ENCODE assay signal across 1 cellular context in the genomic region with DNA sequence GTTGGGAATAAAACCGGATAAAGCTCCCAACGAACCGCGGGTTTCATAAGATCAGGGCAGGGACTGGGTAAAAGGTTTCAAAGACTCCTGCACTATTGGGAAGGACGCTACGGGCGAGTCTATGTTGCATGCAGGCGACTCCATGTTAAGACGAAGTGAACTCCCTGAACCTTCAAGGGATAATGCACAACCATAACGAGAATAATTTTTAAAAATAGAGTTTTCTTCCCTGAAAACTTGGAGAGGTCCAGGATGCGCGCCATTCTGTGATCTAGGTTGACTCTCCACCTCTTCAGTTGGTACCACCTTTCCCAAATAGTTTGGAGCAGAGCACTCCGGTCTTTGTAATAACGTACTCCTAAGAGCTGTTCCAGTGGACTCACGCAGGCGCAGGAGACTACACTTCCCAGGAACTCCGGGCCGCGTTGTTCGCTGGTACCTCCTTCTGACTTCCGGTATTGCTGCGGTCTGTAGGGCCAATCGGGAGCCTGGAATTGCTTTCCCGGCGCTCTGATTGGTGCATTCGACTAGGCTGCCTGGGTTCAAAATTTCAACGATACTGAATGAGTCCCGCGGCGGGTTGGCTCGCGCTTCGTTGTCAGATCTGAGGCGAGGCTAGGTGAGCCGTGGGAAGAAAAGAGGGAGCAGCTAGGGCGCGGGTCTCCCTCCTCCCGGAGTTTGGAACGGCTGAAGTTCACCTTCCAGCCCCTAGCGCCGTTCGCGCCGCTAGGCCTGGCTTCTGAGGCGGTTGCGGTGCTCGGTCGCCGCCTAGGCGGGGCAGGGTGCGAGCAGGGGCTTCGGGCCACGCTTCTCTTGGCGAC.
A peak's percentile ranks its signal among the peaks of the same experiment; 100 is the strongest.
TF ChIP-seq lines count a peak whose summit lies in the region.

Gene TPX2 (plus strand): TSS at position 562 of the 821 bp plus-strand sequence. CDS start 18,187 bp downstream, outside the sequence.

TF ChIP-seq in K562, 482 proteins besides CTCF, POLR2A, EP300 and RAD21 (continued from another document and continues in another):
- TF ChIP-seq HES1 (IDR thresholded peaks at IDR 0.05; ENCODE audit: low read depth) (no peak), SRF (CRISPR knock-in tag; IDR thresholded peaks at IDR 0.05) (no peak), MBD1 (CRISPR knock-in tag; IDR thresholded peaks at IDR 0.05) (no peak), BRD9 (IDR thresholded peaks at IDR 0.05; ENCODE audit: low read depth, partially characterized antibody) (no peak), CEBPZ (IDR thresholded peaks at IDR 0.05; ENCODE audit: borderline replicate concordance, low read depth, low read length) (no peak), SMARCA4 (IDR thresholded peaks at IDR 0.05) (no peak), ARHGAP35 (IDR thresholded peaks at IDR 0.05; ENCODE audit: partially characterized antibody) (no peak), PYGO2 (tag; IDR thresholded peaks at IDR 0.05) (no peak), GTF2B (IDR thresholded peaks at IDR 0.05; ENCODE audit: extremely low read depth, insufficient read length) (peak; percentile 39), LEF1 (IDR thresholded peaks at IDR 0.05) (no peak), PHB (CRISPR knock-in tag; IDR thresholded peaks at IDR 0.05) (no peak), NFE2 (IDR thresholded peaks at IDR 0.05; ENCODE audit: low read depth) (no peak), MED1 (CRISPR knock-in tag; IDR thresholded peaks at IDR 0.05; ENCODE audit: borderline replicate concordance) (no peak), ATF1 (CRISPR knock-in tag; IDR thresholded peaks at IDR 0.05) (no peak), ATF1 (tag; IDR thresholded peaks at IDR 0.05) (peak; percentile 88), CTCFL (IDR thresholded peaks at IDR 0.05; ENCODE audit: borderline replicate concordance, insufficient read depth, low read depth, low read length, poor library complexity, severe bottlenecking) (peak; percentile 92), MEF2A (IDR thresholded peaks at IDR 0.05; ENCODE audit: control insufficient read depth, low read depth, low read length) (no peak), DACH1 (IDR thresholded peaks at IDR 0.05; ENCODE audit: partially characterized antibody) (no peak), BHLHE40 (IDR thresholded peaks at IDR 0.05; ENCODE audit: low read length) (no peak), TOE1 (IDR thresholded peaks at IDR 0.05; ENCODE audit: borderline replicate concordance) (peak; percentile 79; the same call in 1 of the 2 replicates), TOE1 (CRISPR knock-in tag; IDR thresholded peaks at IDR 0.05; ENCODE audit: borderline replicate concordance, low read depth) (no peak), ZBTB17 (CRISPR knock-in tag; IDR thresholded peaks at IDR 0.05) (0 out of 2 replicates have a peak, but pooled peaks have one; percentile 57), SP2 (IDR thresholded peaks at IDR 0.05; ENCODE audit: extremely low read depth, low read depth, low read length, poor library complexity, severe bottlenecking) (peak; percentile 61), IFI16 (CRISPR knock-in tag; IDR thresholded peaks at IDR 0.05) (no peak), HMGN3 (IDR thresholded peaks at IDR 0.05; ENCODE audit: borderline replicate concordance, extremely low read depth, insufficient read length, low read depth, low read length) (no peak), TFAM (CRISPR knock-in tag; conservative IDR thresholded peaks at IDR 0.05) (no peak), HLTF (IDR thresholded peaks at IDR 0.05) (no peak), HIVEP1 (CRISPR knock-in tag; IDR thresholded peaks at IDR 0.05) (no peak), SREBF1 (IDR thresholded peaks at IDR 0.05; ENCODE audit: borderline replicate concordance, low read depth, low read length) (0 out of 2 replicates have a peak, but pooled peaks have one; percentile 13), ZNF274 (IDR thresholded peaks at IDR 0.05; ENCODE audit: borderline replicate concordance, low read depth, low read length) (no peak)
- TF ChIP-seq, protein P1, sequence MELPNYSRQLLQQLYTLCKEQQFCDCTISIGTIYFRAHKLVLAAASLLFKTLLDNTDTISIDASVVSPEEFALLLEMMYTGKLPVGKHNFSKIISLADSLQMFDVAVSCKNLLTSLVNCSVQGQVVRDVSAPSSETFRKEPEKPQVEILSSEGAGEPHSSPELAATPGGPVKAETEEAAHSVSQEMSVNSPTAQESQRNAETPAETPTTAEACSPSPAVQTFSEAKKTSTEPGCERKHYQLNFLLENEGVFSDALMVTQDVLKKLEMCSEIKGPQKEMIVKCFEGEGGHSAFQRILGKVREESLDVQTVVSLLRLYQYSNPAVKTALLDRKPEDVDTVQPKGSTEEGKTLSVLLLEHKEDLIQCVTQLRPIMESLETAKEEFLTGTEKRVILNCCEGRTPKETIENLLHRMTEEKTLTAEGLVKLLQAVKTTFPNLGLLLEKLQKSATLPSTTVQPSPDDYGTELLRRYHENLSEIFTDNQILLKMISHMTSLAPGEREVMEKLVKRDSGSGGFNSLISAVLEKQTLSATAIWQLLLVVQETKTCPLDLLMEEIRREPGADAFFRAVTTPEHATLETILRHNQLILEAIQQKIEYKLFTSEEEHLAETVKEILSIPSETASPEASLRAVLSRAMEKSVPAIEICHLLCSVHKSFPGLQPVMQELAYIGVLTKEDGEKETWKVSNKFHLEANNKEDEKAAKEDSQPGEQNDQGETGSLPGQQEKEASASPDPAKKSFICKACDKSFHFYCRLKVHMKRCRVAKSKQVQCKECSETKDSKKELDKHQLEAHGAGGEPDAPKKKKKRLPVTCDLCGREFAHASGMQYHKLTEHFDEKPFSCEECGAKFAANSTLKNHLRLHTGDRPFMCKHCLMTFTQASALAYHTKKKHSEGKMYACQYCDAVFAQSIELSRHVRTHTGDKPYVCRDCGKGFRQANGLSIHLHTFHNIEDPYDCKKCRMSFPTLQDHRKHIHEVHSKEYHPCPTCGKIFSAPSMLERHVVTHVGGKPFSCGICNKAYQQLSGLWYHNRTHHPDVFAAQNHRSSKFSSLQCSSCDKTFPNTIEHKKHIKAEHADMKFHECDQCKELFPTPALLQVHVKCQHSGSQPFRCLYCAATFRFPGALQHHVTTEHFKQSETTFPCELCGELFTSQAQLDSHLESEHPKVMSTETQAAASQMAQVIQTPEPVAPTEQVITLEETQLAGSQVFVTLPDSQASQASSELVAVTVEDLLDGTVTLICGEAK (IDR thresholded peaks at IDR 0.05): peak; percentile 93
- TF ChIP-seq, protein P1 (CRISPR knock-in tag; IDR thresholded peaks at IDR 0.05): no peak
- TF ChIP-seq, protein P2, sequence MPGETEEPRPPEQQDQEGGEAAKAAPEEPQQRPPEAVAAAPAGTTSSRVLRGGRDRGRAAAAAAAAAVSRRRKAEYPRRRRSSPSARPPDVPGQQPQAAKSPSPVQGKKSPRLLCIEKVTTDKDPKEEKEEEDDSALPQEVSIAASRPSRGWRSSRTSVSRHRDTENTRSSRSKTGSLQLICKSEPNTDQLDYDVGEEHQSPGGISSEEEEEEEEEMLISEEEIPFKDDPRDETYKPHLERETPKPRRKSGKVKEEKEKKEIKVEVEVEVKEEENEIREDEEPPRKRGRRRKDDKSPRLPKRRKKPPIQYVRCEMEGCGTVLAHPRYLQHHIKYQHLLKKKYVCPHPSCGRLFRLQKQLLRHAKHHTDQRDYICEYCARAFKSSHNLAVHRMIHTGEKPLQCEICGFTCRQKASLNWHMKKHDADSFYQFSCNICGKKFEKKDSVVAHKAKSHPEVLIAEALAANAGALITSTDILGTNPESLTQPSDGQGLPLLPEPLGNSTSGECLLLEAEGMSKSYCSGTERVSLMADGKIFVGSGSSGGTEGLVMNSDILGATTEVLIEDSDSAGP (CRISPR knock-in tag; IDR thresholded peaks at IDR 0.05): no peak
- TF ChIP-seq, protein P3, sequence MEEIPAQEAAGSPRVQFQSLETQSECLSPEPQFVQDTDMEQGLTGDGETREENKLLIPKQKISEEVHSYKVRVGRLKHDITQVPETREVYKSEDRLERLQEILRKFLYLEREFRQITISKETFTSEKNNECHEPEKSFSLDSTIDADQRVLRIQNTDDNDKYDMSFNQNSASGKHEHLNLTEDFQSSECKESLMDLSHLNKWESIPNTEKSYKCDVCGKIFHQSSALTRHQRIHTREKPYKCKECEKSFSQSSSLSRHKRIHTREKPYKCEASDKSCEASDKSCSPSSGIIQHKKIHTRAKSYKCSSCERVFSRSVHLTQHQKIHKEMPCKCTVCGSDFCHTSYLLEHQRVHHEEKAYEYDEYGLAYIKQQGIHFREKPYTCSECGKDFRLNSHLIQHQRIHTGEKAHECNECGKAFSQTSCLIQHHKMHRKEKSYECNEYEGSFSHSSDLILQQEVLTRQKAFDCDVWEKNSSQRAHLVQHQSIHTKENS (CRISPR knock-in tag; IDR thresholded peaks at IDR 0.05): no peak
